Comparison of ENCODE assay signal across 22 cellular contexts in genomic region chr10:58996063-58996462, GRCh38.
DNase-seq lines count a peak whose midpoint lies in the region; ATAC-seq, FAIRE-seq and TF ChIP-seq lines count a peak whose summit lies in the region.
"Had no signal": no experiment of that assay in that cellular context is flagged by ENCODE, and none has a peak within 500 bp of the region (broad histone marks: within the 10 kb centered on the region; RNA-seq: fewer than 3 reads in every experiment).

No MANE protein-coding gene starts in this region.

- no TSS peak for BruUV-seq in GM12878 (replicated peaks; lab: Mats Ljungman, UMichigan)

- no peaks in the 10 kb centered on the region for H3K79me2 ChIP-seq in GM12878 (ENCODE audit: control insufficient read depth, insufficient read depth, low read length)

- intact Hi-C loops in GM12878 (cut with micrococcal nuclease; ENCODE audit: unreplicated experiment): loop anchor here (2.0 kb wide), 1 partner anchor 43 kb away; no protein-coding TSS in a partner anchor

- H3K4me3 ChIP-seq in GM12878: no peak overlapping the region

- H3K9me3 ChIP-seq in GM12878 (replicated peaks; ENCODE audit: control insufficient read depth, insufficient read depth, low read length): peaks cover 5% of the 10 kb centered on the region

- POLR2A ChIA-PET in GM12878 (lab: Charles Lee): interaction anchor here (0.7 to 2.4 kb wide), 15 partner anchors 12 to 195 kb away, joined by 3 to 10 read pairs (median 3); no protein-coding TSS in a partner anchor

- SMC1A ChIA-PET in GM12878 (lab: Charles Lee; ENCODE audit: uncharacterized antibody, unreplicated experiment): interaction anchor here (0.7 to 8.8 kb wide), 32 partner anchors 9 to 241 kb away, joined by 3 to 222 read pairs (median 5); no protein-coding TSS in a partner anchor

- CTCF ChIA-PET in GM12878 (lab: Yijun Ruan, JAX): interaction anchor here (0.9 to 4.0 kb wide), 14 partner anchors 7 to 184 kb away, joined by 3 to 21 read pairs (median 4); no protein-coding TSS in a partner anchor

- DNase-seq in GM13976 (ENCODE audit: low spot score) (peak; percentile 14), GM12878 (ENCODE audit: low read depth, low spot score) (no peak), medulla oblongata (ENCODE audit: extremely low spot score) (peak; percentile 3), NCI-H345 (lab: John Stamatoyannopoulos, UW) (no peak), CD1c-positive myeloid dendritic cell (ENCODE audit: extremely low spot score) (no peak)
- DNase-seq in activated CD4-positive, alpha-beta T cell treated with anti-CD3 and anti-CD28 coated beads, Interleukin-2, amount 50 U/mL, for 4 hours: no peak
- no peak for DNase-seq in activated effector memory CD4-positive, alpha-beta T cell treated with Interleukin-2 at 50 U/mL for 16 hours
- DNase-seq: ACHN; AML-193; CD4-positive, alpha-beta T cell; HFFc6; MV-4-11; NCI-H1417; NCI-H187 treated with DMSO at 0.1 percent for 48 hours; NCI-H446; NCI-H69; NK-92 treated with Interleukin-12 subunit alpha and Interleukin-12 subunit beta, amount 100 ng/mL, for 24 hours; RPMI8226; SIG-M5; T-helper 17 cell had no signal

- no peak for TF ChIP-seq CTCF in GM13976 (IDR thresholded peaks at IDR 0.05; ENCODE audit: borderline replicate concordance, control extremely low read depth, extremely low read depth, insufficient read depth, missing control alignments)
- TF ChIP-seq CTCF in GM12878 (IDR thresholded peaks at IDR 0.05 in 2 of 3, conservative IDR thresholded peaks at IDR 0.05 in 1 of 3; ENCODE audit: control insufficient read depth in 2 of 3, extremely low read depth in 1 of 3, insufficient read depth in 1 of 3, low read depth in 3 of 3, low read length in 3 of 3): no peak

- peak overlapping the region; percentile 77 for H3K4me2 ChIP-seq in GM12878 (ENCODE audit: control insufficient read depth, insufficient read depth)

- FAIRE-seq in GM12878 (lab: Jason Lieb, UNC): no peak
- FAIRE-seq: H54 had no signal

- H3K27me3 ChIP-seq in GM12878 (replicated peaks in 1 of 2; ENCODE audit: control insufficient read depth in 2 of 2, insufficient read depth in 2 of 2, low read length in 1 of 2): no peaks in the 10 kb centered on the region

- in situ Hi-C loops in GM13976 (cut with MboI; ENCODE audit: low sequenced_read_pairs, unreplicated experiment) (no loop called here), GM12878 (cut with MboI) (no loop called here)

- peak; percentile 41 to 42; a peak in 1 of 4 replicates for TF ChIP-seq EP300 in GM12878 (IDR thresholded peaks at IDR 0.05; ENCODE audit: borderline replicate concordance in 1 of 2, control insufficient read depth in 1 of 2, low read depth in 2 of 2, low read length in 2 of 2)

- H3K36me3 ChIP-seq in GM12878 (ENCODE audit: control insufficient read depth in 2 of 2, insufficient read depth in 2 of 2, low read length in 1 of 2): no peaks in the 10 kb centered on the region

- TF ChIP-seq POLR2A in GM12878 (IDR thresholded peaks at IDR 0.05; ENCODE audit: low read depth, low read length): no peak

- peaks cover 42% of the 10 kb centered on the region for H3K4me1 ChIP-seq in GM12878 (ENCODE audit: control insufficient read depth, insufficient read depth, low read length)

- H3K27ac ChIP-seq in GM12878 (ENCODE audit: control insufficient read depth, insufficient read depth): 0 out of 2 replicates have a peak overlapping the region, but pooled peaks have one; percentile 22

- peak; percentile 52 for ATAC-seq in HG02610 (IDR thresholded peaks at IDR 0.05; ENCODE audit: unreplicated experiment)
- peak; percentile 50 for ATAC-seq in GM12878
- ATAC-seq: T-helper 17 cell had no signal

- 0% methylated on average over 2 of the region's 2 CpGs for WGBS in GM12878 (ENCODE audit: insufficient coverage, insufficient replicate concordance, low lambda C conversion rate, missing lambda C conversion rate)

- RAD21 ChIA-PET in GM12878 (lab: Charles Lee; ENCODE audit: unreplicated experiment): interaction anchor here (0.6 to 14.1 kb wide), 16 partner anchors 13 to 194 kb away, joined by 3 to 223 read pairs (median 8); no protein-coding TSS in a partner anchor

- 0 out of 2 replicates have a peak overlapping the region, but pooled peaks have one; percentile 11 for H3K9ac ChIP-seq in GM12878 (ENCODE audit: control insufficient read depth, insufficient read depth, low read length)

- no peak for TF ChIP-seq RAD21 in GM12878 (IDR thresholded peaks at IDR 0.05; ENCODE audit: insufficient read depth, low read depth, low read length)

- no peak overlapping the region for H2AFZ ChIP-seq in GM12878 (ENCODE audit: control insufficient read depth, low read depth, low read length)

- no peaks in the 10 kb centered on the region for H4K20me1 ChIP-seq in GM12878 (ENCODE audit: control insufficient read depth, insufficient read depth)

TF ChIP-seq in GM12878, 131 proteins besides CTCF, POLR2A, EP300 and RAD21 (continues in another document):
- TF ChIP-seq IRF3 (IDR thresholded peaks at IDR 0.05) (no peak), FOXM1 (IDR thresholded peaks at IDR 0.05; ENCODE audit: low read depth, low read length) (peak; percentile 55; the same call in 1 of the 2 replicates), ZNF687 (IDR thresholded peaks at IDR 0.05) (0 out of 2 replicates have a peak, but pooled peaks have one; percentile 27), ATF2 (IDR thresholded peaks at IDR 0.05; ENCODE audit: low read length) (peak; percentile 41; the same call in 1 of the 2 replicates), NFXL1 (IDR thresholded peaks at IDR 0.05; ENCODE audit: borderline replicate concordance) (no peak), JUNB (IDR thresholded peaks at IDR 0.05) (peak; percentile 68), RUNX3 (IDR thresholded peaks at IDR 0.05; ENCODE audit: low read length) (peak; percentile 59; the same call in 1 of the 2 replicates), MTA2 (IDR thresholded peaks at IDR 0.05; ENCODE audit: low read depth) (peak; percentile 56; the same call in 1 of the 2 replicates), IRF5 (IDR thresholded peaks at IDR 0.05; ENCODE audit: borderline replicate concordance) (no peak), IKZF1 (conservative IDR thresholded peaks at IDR 0.05) (peak; percentile 59), MTA3 (IDR thresholded peaks at IDR 0.05; ENCODE audit: borderline replicate concordance, low read length) (peak; percentile 62; the same call in 1 of the 2 replicates)

Comparison
In these comparisons a context has a peak if more than half of its experiments do, and no peak if none do; other contexts are left out.
1. DNase-seq: peak in GM13976 (single experiment) and medulla oblongata (single experiment); none in GM12878 (single experiment), activated CD4-positive, alpha-beta T cell treated with anti-CD3 and anti-CD28 coated beads, Interleukin-2, amount 50 U/mL, for 4 hours (0 of 2), activated effector memory CD4-positive, alpha-beta T cell treated with Interleukin-2 at 50 U/mL for 16 hours (single experiment), NCI-H345 (single experiment) and CD1c-positive myeloid dendritic cell (single experiment).